Comparison of ENCODE assay signal across 12 cellular contexts in genomic region chr10:48589266-48589665, GRCh38. TPM values are rescaled to one million over a fixed set of nuclear protein-coding genes. Genes with fewer than 3 reads are reported as not detected.
A peak's percentile ranks its signal among the peaks of the same experiment; 100 is the strongest.
DNase-seq lines count a peak whose midpoint lies in the region; ATAC-seq and TF ChIP-seq lines count a peak whose summit lies in the region.
"Had no signal": no experiment of that assay in that cellular context is flagged by ENCODE, and none has a peak within 500 bp of the region (broad histone marks: within the 10 kb centered on the region; RNA-seq: fewer than 3 reads in every experiment).

No MANE protein-coding gene starts in this region.

- no peaks in the 10 kb centered on the region for H3K27me3 ChIP-seq in GM23248 (replicated peaks; ENCODE audit: insufficient read depth)
- H3K27me3 ChIP-seq in heart left ventricle, result peaks cover 0 to 2% (median 0%) of the 10 kb centered on the region in 9 donors
- no peaks in the 10 kb centered on the region for H3K27me3 ChIP-seq in skeletal muscle satellite cell (ENCODE audit: control insufficient read depth, insufficient read depth, low read length)

- CTCF ChIA-PET in activated CD4-positive, alpha-beta T cell treated with anti-CD3 and anti-CD28 coated beads, Interleukin-2, amount 10 ng/mL, durations not matched to agents 7 days and 5 days (lab: Charles Lee), result interaction anchor here (1.1 kb wide), 1 partner anchor 18 kb away, joined by 3 read pairs; no protein-coding TSS in a partner anchor

- H3K9me3 ChIP-seq in GM23248 (ENCODE audit: low read depth) (no peaks in the 10 kb centered on the region), heart left ventricle (peaks cover 0 to 5% (median 0%) of the 10 kb centered on the region in 12 donors), skeletal muscle satellite cell (replicated peaks; ENCODE audit: low read length) (no peaks in the 10 kb centered on the region)

- H3K4me1 ChIP-seq in GM23248 (ENCODE audit: insufficient read depth), result peaks cover 27% of the 10 kb centered on the region
- peaks cover 0 to 36% (median 9%) of the 10 kb centered on the region in 12 donors for H3K4me1 ChIP-seq in heart left ventricle
- peaks cover 53% of the 10 kb centered on the region for H3K4me1 ChIP-seq in skeletal muscle satellite cell (ENCODE audit: control insufficient read depth, insufficient read depth, low read length)

- H2AFZ ChIP-seq in GM23248, result peak overlapping the region; percentile 61

- H3K9ac ChIP-seq in GM23248 (peak overlapping the region; percentile 64), skeletal muscle satellite cell (ENCODE audit: low read depth, low read length) (peak overlapping the region; percentile 47)

- H3F3A ChIP-seq in GM23248 (ENCODE audit: insufficient read depth), result peaks cover 49% of the 10 kb centered on the region

- POLR2A ChIA-PET in activated CD4-positive, alpha-beta T cell treated with anti-CD3 and anti-CD28 coated beads, Interleukin-2, amount 10 ng/mL, durations not matched to agents 7 days and 5 days (lab: Charles Lee), result no interaction called here

- H3K27ac ChIP-seq in GM23248 (peak overlapping the region; percentile 89), heart left ventricle (peak overlapping the region in 10 of 12 donors; percentile 10 to 78 (median 54))

- no peak overlapping the region for H3K4me3 Mint-ChIP-seq in nephron progenitor cell
- H3K4me3 Mint-ChIP-seq in activated CD4-positive, alpha-beta T cell treated with anti-CD3 and anti-CD28 coated beads, Interleukin-2, amount 10 ng/mL, durations not matched to agents 7 days and 5 days, result no peak overlapping the region
- H3K4me3 Mint-ChIP-seq: activated CD8-positive, alpha-beta memory T cell treated with anti-CD3 and anti-CD28 coated beads, Interleukin-2, amount 10 ng/mL, durations not matched to agents 7 days and 5 days; T-helper 2 cell treated with Interferon-gamma antibody and Interleukin-4, amounts not matched to agents 5 μg/mL and 100 μg/mL, for 36 hours had no signal

- peak; percentile 94 for DNase-seq in GM23248
- DNase-seq in astrocyte of the spinal cord (ENCODE audit: low read depth, low spot score), result peak; percentile 89
- DNase-seq in heart left ventricle, result peak in 2 of 5 donors; percentile 42
- DNase-seq in nephron progenitor cell, result no peak
- no peak for DNase-seq in activated CD4-positive, alpha-beta T cell treated with anti-CD3 and anti-CD28 coated beads, Interleukin-2, amount 10 ng/mL, durations not matched to agents 7 days and 5 days
- DNase-seq in stimulated activated CD4-positive, alpha-beta T cell treated with anti-CD3 and anti-CD28 coated beads, Interleukin-1b, Interleukin-23, amount 100 ng/mL, for 48 hours, result no peak
- DNase-seq: activated CD8-positive, alpha-beta memory T cell treated with anti-CD3 and anti-CD28 coated beads, Interleukin-2, amount 10 ng/mL, durations not matched to agents 7 days and 5 days; DND-41; Karpas-422; stimulated activated naive CD4-positive, alpha-beta T cell treated with Interleukin-2 at 50 U/mL for 16 hours had no signal

- no peaks in the 10 kb centered on the region for H4K20me1 ChIP-seq in GM23248 (ENCODE audit: insufficient read depth)

- peaks cover 15% of the 10 kb centered on the region for H3K9me3 Mint-ChIP-seq in nephron progenitor cell
- H3K9me3 Mint-ChIP-seq in activated CD4-positive, alpha-beta T cell treated with anti-CD3 and anti-CD28 coated beads, Interleukin-2, amount 10 ng/mL, durations not matched to agents 7 days and 5 days, result no peaks in the 10 kb centered on the region
- H3K9me3 Mint-ChIP-seq: T-helper 2 cell treated with Interferon-gamma antibody and Interleukin-4, amounts not matched to agents 5 μg/mL and 100 μg/mL, for 36 hours had no signal

- H3K79me2 ChIP-seq in GM23248 (ENCODE audit: insufficient read depth), result peaks cover 93% of the 10 kb centered on the region

- H3K27ac Mint-ChIP-seq in nephron progenitor cell, result no peak overlapping the region
- no peak overlapping the region for H3K27ac Mint-ChIP-seq in activated CD4-positive, alpha-beta T cell treated with anti-CD3 and anti-CD28 coated beads, Interleukin-2, amount 10 ng/mL, durations not matched to agents 7 days and 5 days
- H3K27ac Mint-ChIP-seq: T-helper 2 cell treated with Interferon-gamma antibody and Interleukin-4, amounts not matched to agents 5 μg/mL and 100 μg/mL, for 36 hours had no signal

- peak overlapping the region; percentile 47 for H3K4me3 ChIP-seq in GM23248
- no peak overlapping the region for H3K4me3 ChIP-seq in astrocyte of the spinal cord (ENCODE audit: low read depth, low read length)
- H3K4me3 ChIP-seq in heart left ventricle, result no peak overlapping the region
- peak overlapping the region; percentile 16 for H3K4me3 ChIP-seq in skeletal muscle satellite cell (ENCODE audit: low read length)

- intact Hi-C loops in heart left ventricle (cut with DNase I), result loop anchor here in 1 of 10 donors (2.0 kb wide), 1 partner anchor 328 kb away; no protein-coding TSS in a partner anchor

- 0 out of 2 replicates have a peak, but pooled peaks cover 5% of the 10 kb centered on the region for H3K36me3 ChIP-seq in GM23248 (ENCODE audit: low read depth)
- no peaks in the 10 kb centered on the region for H3K36me3 ChIP-seq in heart left ventricle
- peaks cover 57% of the 10 kb centered on the region for H3K36me3 ChIP-seq in skeletal muscle satellite cell (ENCODE audit: insufficient read depth, low read length)

- H3K4me1 Mint-ChIP-seq in nephron progenitor cell, result peaks cover 19% of the 10 kb centered on the region
- no peaks in the 10 kb centered on the region for H3K4me1 Mint-ChIP-seq in activated CD4-positive, alpha-beta T cell treated with anti-CD3 and anti-CD28 coated beads, Interleukin-2, amount 10 ng/mL, durations not matched to agents 7 days and 5 days
- H3K4me1 Mint-ChIP-seq: activated CD8-positive, alpha-beta memory T cell treated with anti-CD3 and anti-CD28 coated beads, Interleukin-2, amount 10 ng/mL, durations not matched to agents 7 days and 5 days had no signal

- no peak for TF ChIP-seq POLR2A in heart left ventricle (IDR thresholded peaks at IDR 0.05)

- 1 to 2% methylated on average over 5 of the region's 5 CpGs for whole genome bisulfite sequencing in GM23248 (ENCODE audit: low coverage in 1 of 2, low lambda C conversion rate in 2 of 2, missing lambda C conversion rate in 2 of 2), 2 experiments
- 57 to 69% (median 60%) methylated on average over 5 of the region's 5 CpGs for WGBS in heart left ventricle, 4 donors

- TF ChIP-seq CTCF in astrocyte of the spinal cord (IDR thresholded peaks at IDR 0.05; ENCODE audit: low read depth, low read length), result no peak
- TF ChIP-seq CTCF in heart left ventricle (IDR thresholded peaks at IDR 0.05), result no peak
- no peak for TF ChIP-seq CTCF in nephron progenitor cell (IDR thresholded peaks at IDR 0.05)

- no peaks in the 10 kb centered on the region for H3K9me2 ChIP-seq in GM23248 (ENCODE audit: insufficient read depth)

- no peaks in the 10 kb centered on the region for H3K36me3 Mint-ChIP-seq in nephron progenitor cell (ENCODE audit: low read depth)
- no peaks in the 10 kb centered on the region for H3K36me3 Mint-ChIP-seq in activated CD4-positive, alpha-beta T cell treated with anti-CD3 and anti-CD28 coated beads, Interleukin-2, amount 10 ng/mL, durations not matched to agents 7 days and 5 days (ENCODE audit: low read depth)
- H3K36me3 Mint-ChIP-seq: activated CD8-positive, alpha-beta memory T cell treated with anti-CD3 and anti-CD28 coated beads, Interleukin-2, amount 10 ng/mL, durations not matched to agents 7 days and 5 days had no signal

- peaks cover 19% of the 10 kb centered on the region for H3K27me3 Mint-ChIP-seq in nephron progenitor cell (ENCODE audit: low read depth, poor library complexity)
- peaks cover 2% of the 10 kb centered on the region for H3K27me3 Mint-ChIP-seq in activated CD4-positive, alpha-beta T cell treated with anti-CD3 and anti-CD28 coated beads, Interleukin-2, amount 10 ng/mL, durations not matched to agents 7 days and 5 days

- in situ Hi-C loops in GM23248 (cut with MboI) (no loop called here), astrocyte of the spinal cord (cut with HindIII; ENCODE audit: low sequenced_read_pairs) (no loop called here)

- H3K4me2 ChIP-seq in GM23248 (ENCODE audit: unreplicated experiment), result peak overlapping the region; percentile 76
- H3K4me2 ChIP-seq in skeletal muscle satellite cell (ENCODE audit: low read length), result peak overlapping the region; percentile 67

- ATAC-seq in heart left ventricle, result peak; percentile 65 to 92 (median 78)
- ATAC-seq: activated CD8-positive, alpha-beta memory T cell treated with anti-CD3 and anti-CD28 coated beads, Interleukin-2, amount 10 ng/mL, durations not matched to agents 7 days and 5 days had no signal

RNA-seq across cellular contexts. Expression of gene ARHGAP22, which starts 15.6 kb away (rescaled TPM):
- 44.4 and 46.0 TPM in 2 replicates for total RNA-seq in GM23248 (2014; rRNA removed; shearing (Covaris generic))
- polyA plus RNA-seq in GM23248 (2016; fragmentation: Nextera tagmentation; extraction: Ambion mirVana), result 41.9 and 42.4 TPM in 2 replicates
- 1 to 10 TPM; 1.1 to 9.5 (median 3.2) TPM for total RNA-seq in heart left ventricle
- 1 to 10 TPM; 1.5 to 2.2 TPM for polyA plus RNA-seq in heart left ventricle
- total RNA-seq in skeletal muscle satellite cell (2012; rRNA removed), result 106 and 152 TPM in 2 replicates
- not detected for total RNA-seq in activated CD4-positive, alpha-beta T cell treated with anti-CD3 and anti-CD28 coated beads, Interleukin-2, amount 10 ng/mL, durations not matched to agents 7 days and 5 days
- total RNA-seq: activated CD8-positive, alpha-beta memory T cell treated with anti-CD3 and anti-CD28 coated beads, Interleukin-2, amount 10 ng/mL, durations not matched to agents 7 days and 5 days had no signal

Comparison
In these comparisons a context has a peak if more than half of its experiments do, and no peak if none do; other contexts are left out.
1. DNase-seq: peak in GM23248 (single experiment) and astrocyte of the spinal cord (single experiment); none in nephron progenitor cell (single experiment), activated CD4-positive, alpha-beta T cell treated with anti-CD3 and anti-CD28 coated beads, Interleukin-2, amount 10 ng/mL, durations not matched to agents 7 days and 5 days (single experiment) and stimulated activated CD4-positive, alpha-beta T cell treated with anti-CD3 and anti-CD28 coated beads, Interleukin-1b, Interleukin-23, amount 100 ng/mL, for 48 hours (single experiment).
2. H3K4me3 ChIP-seq: peak in GM23248 (single experiment) and skeletal muscle satellite cell (single experiment); none in astrocyte of the spinal cord (single experiment) and heart left ventricle (0 of 12).